ENCODE assay signal across 11 cellular contexts in the genomic region with DNA sequence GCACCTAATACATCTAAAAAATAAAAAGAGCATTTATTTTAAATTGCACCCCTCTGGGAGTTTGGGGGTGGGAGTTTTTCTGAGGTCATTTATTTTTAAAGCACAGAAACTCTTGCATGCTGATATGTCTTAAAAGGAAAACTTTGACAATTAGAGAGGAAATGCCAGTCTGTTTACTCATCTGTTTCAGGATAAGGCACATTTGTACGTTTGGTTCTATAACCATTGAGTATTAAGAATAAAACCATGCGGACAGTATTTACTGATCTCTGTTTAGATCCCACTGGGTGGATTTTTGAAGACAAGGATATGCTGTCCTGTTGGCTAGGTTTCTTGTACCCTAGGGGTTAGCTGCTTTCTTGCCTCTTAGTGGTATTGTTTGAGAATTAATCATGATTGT.
A peak's percentile ranks its signal among the peaks of the same experiment; 100 is the strongest.
DNase-seq lines count a peak whose midpoint lies in the region; ATAC-seq and TF ChIP-seq lines count a peak whose summit lies in the region.
"Had no signal": no experiment of that assay in that cellular context is flagged by ENCODE, and none has a peak within 500 bp of the region (broad histone marks: within the 10 kb centered on the region; RNA-seq: fewer than 3 reads in every experiment).

No MANE protein-coding gene starts in this region.

- ATAC-seq in foreskin keratinocyte: peak; percentile 30
- ATAC-seq in GM18907 (IDR thresholded peaks at IDR 0.05; ENCODE audit: unreplicated experiment): no peak

- H3K4me3 ChIP-seq in GM23248 (peak overlapping the region; percentile 51), smooth muscle cell (no peak overlapping the region)

- DNase-seq in GM23248: peak; percentile 77
- peak in 1 of 2 donors; percentile 72 for DNase-seq in foreskin keratinocyte
- no peak for DNase-seq in smooth muscle cell (lab: John Stamatoyannopoulos, UW; ENCODE audit: unreplicated experiment)
- DNase-seq in stimulated activated naive CD4-positive, alpha-beta T cell treated with Interleukin-2 at 50 U/mL for 16 hours (lab: John Stamatoyannopoulos, UW): no peak
- no peak for DNase-seq in G401 (ENCODE audit: low spot score)
- DNase-seq in NCI-H446 treated with DMSO at 0.1 percent for 48 hours (lab: John Stamatoyannopoulos, UW): no peak
- DNase-seq: hippocampal formation; NCI-H510A treated with DMSO at 0.1 percent for 48 hours; stimulated activated CD4-positive, alpha-beta T cell treated with anti-CD3 and anti-CD28 coated beads, Interleukin-4, amount 100 ng/mL, for 1 hour had no signal

- WGBS in GM23248 (ENCODE audit: low coverage in 1 of 2, low lambda C conversion rate in 2 of 2, missing lambda C conversion rate in 2 of 2), 2 experiments: 4 to 5% methylated on average over 2 of the region's 2 CpGs
- WGBS in smooth muscle cell (ENCODE audit: low lambda C conversion rate): 11% methylated on average over 2 of the region's 2 CpGs

- TF ChIP-seq CTCF in VCaP (conservative IDR thresholded peaks at IDR 0.05): no peak
- TF ChIP-seq CTCF in foreskin keratinocyte (conservative IDR thresholded peaks at IDR 0.05): no peak
- TF ChIP-seq CTCF in smooth muscle cell (IDR thresholded peaks at IDR 0.05; ENCODE audit: borderline replicate concordance, insufficient read depth, poor library complexity, severe bottlenecking): no peak

- in situ Hi-C loops in GM23248 (cut with MboI) (no loop called here), G401 (cut with HindIII; ENCODE audit: low sequenced_read_pairs) (no loop called here)

- H3K27ac ChIP-seq in GM23248 (peak overlapping the region; percentile 68), VCaP (peak overlapping the region; percentile 99), foreskin keratinocyte (no peak overlapping the region), smooth muscle cell (ENCODE audit: low read depth) (peak overlapping the region; percentile 85)

- H3K4me2 ChIP-seq in GM23248 (ENCODE audit: unreplicated experiment) (peak overlapping the region; percentile 71), smooth muscle cell (peak overlapping the region; percentile 77)

- H3K79me2 ChIP-seq in GM23248 (ENCODE audit: insufficient read depth) (peaks cover 24% of the 10 kb centered on the region; the same call in 1 of the 2 replicates), smooth muscle cell (ENCODE audit: low read depth) (peaks cover 12% of the 10 kb centered on the region)

- H3K4me1 ChIP-seq in GM23248 (ENCODE audit: insufficient read depth) (peaks cover 59% of the 10 kb centered on the region), foreskin keratinocyte (peaks cover 47% of the 10 kb centered on the region), smooth muscle cell (ENCODE audit: low read depth) (peaks cover 19% of the 10 kb centered on the region)

- H3K36me3 ChIP-seq in GM23248 (ENCODE audit: low read depth): no peaks in the 10 kb centered on the region
- no peaks in the 10 kb centered on the region for H3K36me3 ChIP-seq in smooth muscle cell (ENCODE audit: low read depth)

- no peaks in the 10 kb centered on the region for H4K20me1 ChIP-seq in GM23248 (ENCODE audit: insufficient read depth)
- H4K20me1 ChIP-seq in smooth muscle cell (ENCODE audit: low read depth): peaks cover 4% of the 10 kb centered on the region

- H3K9me2 ChIP-seq in GM23248 (ENCODE audit: insufficient read depth): no peaks in the 10 kb centered on the region

- H2AFZ ChIP-seq in GM23248: no peak overlapping the region
- H2AFZ ChIP-seq in smooth muscle cell (ENCODE audit: low read depth): no peak overlapping the region

- H3K27me3 ChIP-seq in GM23248 (replicated peaks; ENCODE audit: insufficient read depth): no peaks in the 10 kb centered on the region
- H3K27me3 ChIP-seq in foreskin keratinocyte: no peaks in the 10 kb centered on the region
- no peaks in the 10 kb centered on the region for H3K27me3 ChIP-seq in smooth muscle cell (ENCODE audit: low read depth)

- H3K9ac ChIP-seq in GM23248 (peak overlapping the region; percentile 40; the same call in 1 of the 2 replicates), smooth muscle cell (ENCODE audit: low read depth) (peak overlapping the region; percentile 35)

- H3F3A ChIP-seq in GM23248 (ENCODE audit: insufficient read depth): peaks cover 28% of the 10 kb centered on the region
- no peaks in the 10 kb centered on the region for H3F3A ChIP-seq in smooth muscle cell (ENCODE audit: low read depth)

- no peaks in the 10 kb centered on the region for H3K9me3 ChIP-seq in GM23248 (ENCODE audit: low read depth)
- H3K9me3 ChIP-seq in smooth muscle cell (replicated peaks; ENCODE audit: low read depth): no peaks in the 10 kb centered on the region
